ENCODE assay signal across 8 cellular contexts in the genomic region with DNA sequence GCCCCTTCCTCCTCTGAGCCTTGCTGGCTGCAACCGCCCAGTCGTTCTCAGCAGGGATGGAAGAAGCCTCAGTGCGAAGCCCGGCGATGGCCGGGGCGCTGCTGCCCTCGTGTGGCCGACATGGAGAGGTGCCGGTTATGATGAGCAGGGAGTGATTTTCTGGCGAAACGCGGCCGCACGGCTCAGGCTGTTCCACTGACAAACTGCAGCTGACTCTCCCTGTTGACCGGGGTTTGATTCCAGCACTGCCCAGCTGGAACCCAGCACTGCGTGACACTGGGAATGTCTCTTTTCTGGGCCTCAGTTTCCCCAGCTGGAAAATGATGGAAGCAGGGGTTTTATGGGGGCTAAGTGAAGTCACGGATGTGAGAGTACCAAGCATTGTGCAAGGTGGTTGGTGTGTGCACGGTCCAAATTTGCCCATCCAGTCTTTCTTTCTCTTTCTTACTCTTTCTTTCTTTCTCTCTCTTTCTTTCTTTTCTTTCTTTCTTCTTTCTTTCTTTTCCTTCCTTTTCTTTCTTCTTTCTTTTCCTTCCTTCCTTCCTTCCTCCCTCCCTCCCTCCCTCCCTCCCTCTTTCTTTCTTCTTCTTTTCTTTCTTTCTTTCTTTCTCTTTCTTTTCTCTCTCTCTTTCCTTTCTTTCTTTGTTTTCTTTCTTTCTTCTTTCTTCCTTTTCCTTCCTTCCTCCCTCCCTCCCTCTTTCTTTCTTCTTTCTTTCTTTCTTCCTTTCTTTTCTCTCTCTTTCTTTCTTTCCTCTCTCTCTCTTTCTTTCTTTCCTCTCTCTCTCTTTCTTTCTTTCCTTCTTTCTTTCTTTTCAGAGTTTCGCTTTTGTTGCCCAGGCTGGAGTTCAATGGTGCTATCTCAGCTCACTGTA. TPM values are rescaled to one million over a fixed set of nuclear protein-coding genes. Genes with fewer than 3 reads are reported as not detected.
A peak's percentile ranks its signal among the peaks of the same experiment; 100 is the strongest.
DNase-seq lines count a peak whose midpoint lies in the region; ATAC-seq, FAIRE-seq and TF ChIP-seq lines count a peak whose summit lies in the region.

No MANE protein-coding gene starts in this region.

- no peak overlapping the region for H2AFZ ChIP-seq in endothelial cell of umbilical vein (ENCODE audit: low read depth, low read length)

- H3K4me3 ChIP-seq in NT2/D1 (ENCODE audit: insufficient read length, low read depth) (no peak overlapping the region), endothelial cell of umbilical vein (replicated peaks in 1 of 3; ENCODE audit: insufficient read depth in 1 of 3, low read depth in 1 of 3, low read length in 3 of 3) (no peak overlapping the region)

- peak; percentile 88 for FAIRE-seq in endothelial cell of umbilical vein (lab: Jason Lieb, UNC)

- TF ChIP-seq POLR2A in endothelial cell of umbilical vein (IDR thresholded peaks at IDR 0.05; ENCODE audit: low read depth, low read length), result no peak

- no peak overlapping the region for H3K27ac ChIP-seq in endothelial cell of umbilical vein (ENCODE audit: insufficient read depth, low read depth, low read length)

- BruUV-seq in endothelial cell of umbilical vein (replicated peaks; lab: Mats Ljungman, UMichigan), result no TSS peak

- dilution Hi-C loops in endothelial cell of umbilical vein (cut with MboI; ENCODE audit: extremely low pct_ligation_motif_present, low sequenced_read_pairs), result no loop called here

- H3K36me3 ChIP-seq in NT2/D1 (ENCODE audit: insufficient read depth, insufficient read length, low read length) (no peaks in the 10 kb centered on the region), endothelial cell of umbilical vein (ENCODE audit: control insufficient read depth in 2 of 2, extremely low read depth in 1 of 2, insufficient read depth in 2 of 2, low read length in 2 of 2) (no peaks in the 10 kb centered on the region)

- H3K27me3 ChIP-seq in NT2/D1 (ENCODE audit: insufficient read depth, insufficient read length) (peaks cover 21% of the 10 kb centered on the region), endothelial cell of umbilical vein (ENCODE audit: control insufficient read depth in 2 of 2, insufficient read depth in 2 of 2, low read length in 2 of 2) (peaks cover 4 to 10% of the 10 kb centered on the region in 2 experiments)

- ATAC-seq in HG03565 (IDR thresholded peaks at IDR 0.05; ENCODE audit: unreplicated experiment) (peak; percentile 49), GM19023 (IDR thresholded peaks at IDR 0.05; ENCODE audit: unreplicated experiment) (no peak)

- H3K9me3 ChIP-seq in NT2/D1 (ENCODE audit: insufficient read depth, low read length), result no peaks in the 10 kb centered on the region
- H3K9me3 ChIP-seq in endothelial cell of umbilical vein (replicated peaks; ENCODE audit: control insufficient read depth, insufficient read depth, low read length), result no peaks in the 10 kb centered on the region

- no peaks in the 10 kb centered on the region for H4K20me1 ChIP-seq in endothelial cell of umbilical vein (replicated peaks; ENCODE audit: control insufficient read depth, extremely low read depth, insufficient read depth, low read length)

- POLR2A ChIA-PET in endothelial cell of umbilical vein (lab: Charles Lee), result no interaction called here

- no peak overlapping the region for H3K4me2 ChIP-seq in endothelial cell of umbilical vein (ENCODE audit: insufficient read depth, low read length)

- intact Hi-C loops in endothelial cell of umbilical vein (cut with micrococcal nuclease), result loop anchor here (1.0 to 5.0 kb wide), 3 partner anchors 39 to 155 kb away; no protein-coding TSS in a partner anchor

- TF ChIP-seq CTCF in endothelial cell of umbilical vein (IDR thresholded peaks at IDR 0.05; ENCODE audit: extremely low read depth in 1 of 2, insufficient read depth in 1 of 2, low read depth in 1 of 2, low read length in 2 of 2), result peak; percentile 91 to 95

- DNase-seq in DMS153 (lab: John Stamatoyannopoulos, UW), result peak; percentile 67
- DNase-seq in NT2/D1 (ENCODE audit: low read depth, low spot score), result peak; percentile 57
- DNase-seq in activated CD8-positive, alpha-beta memory T cell treated with anti-CD3 and anti-CD28 coated beads, Interleukin-2, amount 50 U/mL, for 24 hours (ENCODE audit: extremely low read depth), result peak; percentile 12
- DNase-seq in endothelial cell of umbilical vein (ENCODE audit: low read depth, low spot score), result peak; percentile 70
- peak; percentile 79 for DNase-seq in middle frontal gyrus (ENCODE audit: extremely low spot score, low spot score)
- peak; percentile 32 to 44 for DNase-seq in stimulated activated CD8-positive, alpha-beta memory T cell treated with anti-CD3 and anti-CD28 coated beads, Interleukin-4, amount 100 ng/mL, for 1 hour (ENCODE audit: low read depth in 2 of 2, low spot score in 1 of 2)

- no peaks in the 10 kb centered on the region for H3K9me1 ChIP-seq in endothelial cell of umbilical vein (replicated peaks; ENCODE audit: control insufficient read depth, extremely low read depth, insufficient read depth, low read length)

- H3K79me2 ChIP-seq in endothelial cell of umbilical vein (ENCODE audit: control insufficient read depth, insufficient read depth, low read length), result no peaks in the 10 kb centered on the region

- CTCF ChIA-PET in endothelial cell of umbilical vein (lab: Charles Lee), result interaction anchor here (0.5 to 7.9 kb wide), 9 partner anchors 17 to 1241 kb away, joined by 3 to 89 read pairs (median 3); no protein-coding TSS in a partner anchor

- H3K4me1 ChIP-seq in NT2/D1 (ENCODE audit: insufficient read depth, insufficient read length) (no peaks in the 10 kb centered on the region), endothelial cell of umbilical vein (ENCODE audit: control insufficient read depth, extremely low read depth, insufficient read depth, low read length) (no peaks in the 10 kb centered on the region)

- H3K9ac ChIP-seq in NT2/D1 (ENCODE audit: insufficient read length, low read depth), result peak overlapping the region; percentile 6
- no peak overlapping the region for H3K9ac ChIP-seq in endothelial cell of umbilical vein (replicated peaks; ENCODE audit: extremely low read depth, insufficient read depth, low read length)

TF ChIP-seq in endothelial cell of umbilical vein, 7 proteins besides CTCF, POLR2A, EP300 and RAD21:
- TF ChIP-seq FOS (IDR thresholded peaks at IDR 0.05; ENCODE audit: borderline replicate concordance, insufficient read depth, low read length) (no peak), JUN (IDR thresholded peaks at IDR 0.05; ENCODE audit: borderline replicate concordance, insufficient read depth, insufficient read length, low read depth) (no peak), EZH2 (IDR thresholded peaks at IDR 0.05; ENCODE audit: borderline replicate concordance, low read depth, low read length, severe bottlenecking) (peak; percentile 55)

RNA-seq across cellular contexts. Expression of a gene that starts 25.8 kb away (rescaled TPM):
- total RNA-seq in endothelial cell of umbilical vein, result not detected in 2 replicates
- not detected in 2 replicates for polyA plus RNA-seq in endothelial cell of umbilical vein
- polyA plus RNA-seq in endothelial cell of umbilical vein (2011; cell fraction: cytosol; rRNA removed), result not detected in 2 replicates
- not detected in 2 replicates for polyA plus RNA-seq in endothelial cell of umbilical vein (2011; cell fraction: nucleus; rRNA removed)
- polyA plus RNA-seq in endothelial cell of umbilical vein (2012), result not detected in 2 replicates
- polyA minus RNA-seq in endothelial cell of umbilical vein, result not detected in 2 replicates
- not detected for polyA minus RNA-seq in endothelial cell of umbilical vein (2011; cell fraction: cytosol; rRNA and poly(A)+ RNA removed)
- not detected in 2 replicates for polyA minus RNA-seq in endothelial cell of umbilical vein (2011; cell fraction: nucleus; rRNA and poly(A)+ RNA removed)

RNA-seq across cellular contexts. Expression of a gene that starts 42.8 kb away (rescaled TPM):
- not detected in 2 replicates for total RNA-seq in endothelial cell of umbilical vein
- 0.07 TPM in 1 of 2 replicates, not detected in the other for polyA plus RNA-seq in endothelial cell of umbilical vein
- 0.04 TPM in 1 of 2 replicates, not detected in the other for polyA plus RNA-seq in endothelial cell of umbilical vein (2011; cell fraction: cytosol; rRNA removed)
- polyA plus RNA-seq in endothelial cell of umbilical vein (2011; cell fraction: nucleus; rRNA removed), result not detected in 2 replicates
- 0.31 and 0.53 TPM in 2 replicates for polyA plus RNA-seq in endothelial cell of umbilical vein (2012)
- not detected in 2 replicates for polyA minus RNA-seq in endothelial cell of umbilical vein
- not detected for polyA minus RNA-seq in endothelial cell of umbilical vein (2011; cell fraction: cytosol; rRNA and poly(A)+ RNA removed)
- not detected in 2 replicates for polyA minus RNA-seq in endothelial cell of umbilical vein (2011; cell fraction: nucleus; rRNA and poly(A)+ RNA removed)

Comparison
In these comparisons a context has a peak if more than half of its experiments do, and no peak if none do; other contexts are left out.
1. DNase-seq: peak in every context shown above with its lines; median percentile 79 in middle frontal gyrus; 70 in endothelial cell of umbilical vein; 67 in DMS153; 57 in NT2/D1; 38 in stimulated activated CD8-positive, alpha-beta memory T cell treated with anti-CD3 and anti-CD28 coated beads, Interleukin-4, amount 100 ng/mL, for 1 hour; 12 in activated CD8-positive, alpha-beta memory T cell treated with anti-CD3 and anti-CD28 coated beads, Interleukin-2, amount 50 U/mL, for 24 hours.